In genomic region chr2:75157435-75157834, GRCh38 we compare ENCODE assay signal across 14 cellular contexts. TPM values are rescaled to one million over a fixed set of nuclear protein-coding genes. Genes with fewer than 3 reads are reported as not detected.
DNase-seq lines count a peak whose midpoint lies in the region; ATAC-seq and TF ChIP-seq lines count a peak whose summit lies in the region.
"Had no signal": no experiment of that assay in that cellular context is flagged by ENCODE, and none has a peak within 500 bp of the region (broad histone marks: within the 10 kb centered on the region; RNA-seq: fewer than 3 reads in every experiment).

No MANE protein-coding gene starts in this region.

- no peak overlapping the region for H3K27ac ChIP-seq in foreskin keratinocyte
- H3K27ac ChIP-seq: epithelial cell of prostate, parathyroid adenoma had no signal

- peak; percentile 40 for DNase-seq in AG20443 (ENCODE audit: low spot score)
- DNase-seq in HCEC 1CT, result peak; percentile 26
- peak; percentile 16 for DNase-seq in SW480 (ENCODE audit: low spot score)
- peak in 1 of 2 donors; percentile 13 for DNase-seq in foreskin keratinocyte
- DNase-seq in NCI-H446 (lab: John Stamatoyannopoulos, UW), result no peak
- DNase-seq in stimulated activated CD4-positive, alpha-beta T cell treated with anti-CD3 and anti-CD28 coated beads, Interleukin-4, amount 100 ng/mL, for 4 hours, result no peak
- no peak for DNase-seq in lower leg skin (ENCODE audit: low spot score in 2 of 2)
- DNase-seq: DMS79 treated with DMSO at 0.1 percent for 48 hours, left ventricle myocardium superior, NCI-H1694 had no signal

- peak; percentile 27 for ATAC-seq in foreskin keratinocyte
- no peak for ATAC-seq in HG03045 (IDR thresholded peaks at IDR 0.05; ENCODE audit: unreplicated experiment)
- ATAC-seq: left ventricle myocardium superior had no signal

- H3K4me1 ChIP-seq in foreskin keratinocyte, result no peaks in the 10 kb centered on the region
- H3K4me1 ChIP-seq: parathyroid adenoma had no signal

- TF ChIP-seq POLR2A in lower leg skin (IDR thresholded peaks at IDR 0.05), result no peak

- TF ChIP-seq CTCF in foreskin keratinocyte (conservative IDR thresholded peaks at IDR 0.05), result peak; percentile 57
- no peak for TF ChIP-seq CTCF in lower leg skin (IDR thresholded peaks at IDR 0.05)

- H3K27me3 ChIP-seq in foreskin keratinocyte, result no peaks in the 10 kb centered on the region

- H3K4me3 ChIP-seq in lower leg skin (ENCODE audit: low read depth, poor library complexity, severe bottlenecking), result no peak overlapping the region

- intact Hi-C loops in lower leg skin (cut with DNase I; ENCODE audit: low total_unique reads), result no loop called here

RNA-seq across cellular contexts. Expression of gene TACR1, which starts 41.9 kb away (rescaled TPM):
- total RNA-seq in foreskin keratinocyte (not detected in 2 replicates), lower leg skin (1 to 10 TPM in 3 of 4 donors, under 1 TPM in 1; 0.95 to 8.0 (median 2.7) TPM)
- polyA plus RNA-seq in foreskin keratinocyte, result not detected in 2 replicates
- total RNA-seq: activated CD8-positive, alpha-beta memory T cell treated with anti-CD3 and anti-CD28 coated beads for 36 hours had no signal

Comparison
In these comparisons a context has a peak if more than half of its experiments do, and no peak if none do; other contexts are left out.
1. DNase-seq: peak in AG20443 (single experiment), HCEC 1CT (single experiment) and SW480 (single experiment); none in NCI-H446 (0 of 2), stimulated activated CD4-positive, alpha-beta T cell treated with anti-CD3 and anti-CD28 coated beads, Interleukin-4, amount 100 ng/mL, for 4 hours (0 of 2) and lower leg skin (0 of 2).